Comparison of ENCODE assay signal across 8 cellular contexts in the genomic region with DNA sequence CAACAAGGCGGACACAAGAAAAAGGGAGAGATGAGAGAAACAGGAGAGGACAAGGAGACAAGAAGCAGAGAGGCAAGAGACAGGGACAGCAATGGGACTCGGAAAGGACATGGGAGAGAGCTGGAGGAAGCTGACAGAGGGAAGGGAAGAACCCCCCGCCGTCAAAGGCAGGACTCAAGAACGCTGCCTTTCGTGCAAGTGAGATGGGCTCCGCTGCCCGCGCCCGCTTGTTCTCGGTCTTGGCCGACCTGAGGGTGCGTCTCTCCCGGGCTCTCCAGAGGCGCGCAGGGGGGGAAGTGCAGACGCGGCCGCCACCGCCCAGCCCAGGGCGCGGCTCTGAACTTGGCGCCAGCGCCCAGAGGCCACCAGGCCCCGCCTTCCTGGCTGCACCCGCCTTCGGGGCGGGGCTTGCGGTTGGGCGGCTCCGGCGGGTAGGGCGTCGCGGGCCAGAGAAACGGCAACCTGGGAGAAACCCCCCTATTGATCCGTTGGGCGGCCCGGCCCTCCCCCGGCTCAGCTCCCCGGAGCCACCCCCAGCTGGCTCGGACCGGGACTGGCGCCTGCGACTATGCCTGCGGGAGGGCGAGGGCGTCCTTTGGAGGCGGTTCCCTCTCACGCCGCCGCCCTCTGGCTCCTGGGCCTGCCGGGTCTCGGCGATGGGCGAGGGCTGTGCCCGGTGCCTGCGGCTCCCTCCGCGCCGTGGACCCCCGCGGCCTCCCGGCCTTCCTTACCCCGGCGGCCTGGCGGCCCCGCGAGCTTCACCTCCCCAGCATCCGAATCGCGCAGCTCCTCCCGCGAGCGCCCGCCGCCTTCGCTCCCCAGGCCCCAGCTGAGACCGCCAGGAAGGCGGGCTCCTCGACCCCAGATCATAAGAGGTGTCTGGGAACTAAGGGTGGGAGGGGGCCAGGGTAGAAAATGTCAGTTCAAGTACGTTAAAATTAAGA. TPM values are rescaled to one million over a fixed set of nuclear protein-coding genes. Genes with fewer than 3 reads are reported as not detected.
A peak's percentile ranks its signal among the peaks of the same experiment; 100 is the strongest.
DNase-seq lines count a peak whose midpoint lies in the region; ATAC-seq and TF ChIP-seq lines count a peak whose summit lies in the region.

No MANE protein-coding gene starts in this region.

- ATAC-seq in GM21381 (IDR thresholded peaks at IDR 0.05; ENCODE audit: unreplicated experiment): peak; percentile 94

- DNase-seq in Caki2 (ENCODE audit: low read depth) (peak; percentile 89), HT1080 (ENCODE audit: low read depth) (peak; percentile 62), RPMI7951 (ENCODE audit: low read depth) (peak; percentile 71), fibroblast of the aortic adventitia (ENCODE audit: low read depth) (peak; percentile 64), nephron progenitor cell (peak; percentile 84), stomach (peak; percentile 90)
- peak; percentile 83 for DNase-seq in activated T-helper 2 cell treated with anti-CD3 and anti-CD28 coated beads, Interferon-gamma antibody, Interleukin-2, Interleukin-4, amounts not matched to agents 10 μg/mL and 5 μg/mL and 100 μg/mL, durations not matched to agents 14 hours and 24 hours and 36 hours (ENCODE audit: low spot score)

- no peak for TF ChIP-seq EP300 in stomach (IDR thresholded peaks at IDR 0.05)

- H3K36me3 Mint-ChIP-seq in activated T-helper 2 cell treated with anti-CD3 and anti-CD28 coated beads, Interferon-gamma antibody, Interleukin-2, Interleukin-4, amounts not matched to agents 10 μg/mL and 5 μg/mL and 100 μg/mL, durations not matched to agents 14 hours and 24 hours and 36 hours (ENCODE audit: low read depth): no peaks in the 10 kb centered on the region
- H3K36me3 Mint-ChIP-seq in nephron progenitor cell (ENCODE audit: low read depth): no peaks in the 10 kb centered on the region

- intact Hi-C loops in activated T-helper 2 cell treated with anti-CD3 and anti-CD28 coated beads, Interferon-gamma antibody, Interleukin-2, Interleukin-4, amounts not matched to agents 10 μg/mL and 5 μg/mL and 100 μg/mL, durations not matched to agents 14 hours and 24 hours and 36 hours (cut with micrococcal nuclease): loop anchor here (1.0 to 2.0 kb wide), 2 partner anchors 16 to 1096 kb away; no protein-coding TSS in a partner anchor
- intact Hi-C loops in stomach (cut with DNase I; ENCODE audit: low total_unique reads): loop anchor here (5.0 kb wide), 1 partner anchor 1098 kb away; a partner anchor contains a TSS

- H3K36me3 ChIP-seq in stomach: no peaks in the 10 kb centered on the region

- no peaks in the 10 kb centered on the region for H3K9me3 ChIP-seq in stomach

- TF ChIP-seq POLR2A in stomach (IDR thresholded peaks at IDR 0.05): no peak

- H3K27me3 ChIP-seq in stomach: peaks cover 0 to 7% (median 0%) of the 10 kb centered on the region in 3 donors

- WGBS in stomach, 5 donors: 1 to 2% (median 2%) methylated on average over 42 to 82 of the region's 82 CpGs

- H3K9me3 Mint-ChIP-seq in activated T-helper 2 cell treated with anti-CD3 and anti-CD28 coated beads, Interferon-gamma antibody, Interleukin-2, Interleukin-4, amounts not matched to agents 10 μg/mL and 5 μg/mL and 100 μg/mL, durations not matched to agents 14 hours and 24 hours and 36 hours: no peaks in the 10 kb centered on the region
- H3K9me3 Mint-ChIP-seq in nephron progenitor cell: no peaks in the 10 kb centered on the region

- peak overlapping the region; percentile 67 for H3K27ac Mint-ChIP-seq in activated T-helper 2 cell treated with anti-CD3 and anti-CD28 coated beads, Interferon-gamma antibody, Interleukin-2, Interleukin-4, amounts not matched to agents 10 μg/mL and 5 μg/mL and 100 μg/mL, durations not matched to agents 14 hours and 24 hours and 36 hours
- H3K27ac Mint-ChIP-seq in nephron progenitor cell: no peak overlapping the region

- in situ Hi-C loops in Caki2 (cut with HindIII; ENCODE audit: low pct_unique_long_range_greater_than_20kb, low sequenced_read_pairs): no loop called here

- peak overlapping the region; percentile 88 for H3K4me3 Mint-ChIP-seq in activated T-helper 2 cell treated with anti-CD3 and anti-CD28 coated beads, Interferon-gamma antibody, Interleukin-2, Interleukin-4, amounts not matched to agents 10 μg/mL and 5 μg/mL and 100 μg/mL, durations not matched to agents 14 hours and 24 hours and 36 hours (ENCODE audit: low read depth)
- H3K4me3 Mint-ChIP-seq in nephron progenitor cell: peak overlapping the region; percentile 83

- H3K4me1 Mint-ChIP-seq in activated T-helper 2 cell treated with anti-CD3 and anti-CD28 coated beads, Interferon-gamma antibody, Interleukin-2, Interleukin-4, amounts not matched to agents 10 μg/mL and 5 μg/mL and 100 μg/mL, durations not matched to agents 14 hours and 24 hours and 36 hours (ENCODE audit: low read depth): peaks cover 22% of the 10 kb centered on the region
- peaks cover 9% of the 10 kb centered on the region for H3K4me1 Mint-ChIP-seq in nephron progenitor cell

- H3K27me3 Mint-ChIP-seq in activated T-helper 2 cell treated with anti-CD3 and anti-CD28 coated beads, Interferon-gamma antibody, Interleukin-2, Interleukin-4, amounts not matched to agents 10 μg/mL and 5 μg/mL and 100 μg/mL, durations not matched to agents 14 hours and 24 hours and 36 hours (ENCODE audit: low read depth): peaks cover 25% of the 10 kb centered on the region
- H3K27me3 Mint-ChIP-seq in nephron progenitor cell (ENCODE audit: low read depth, poor library complexity): peaks cover 92% of the 10 kb centered on the region

- H3K4me3 ChIP-seq in fibroblast of the aortic adventitia (ENCODE audit: low read depth, low read length) (peak overlapping the region; percentile 69), stomach (peak overlapping the region; percentile 62 to 71 (median 66))

- TF ChIP-seq CTCF in fibroblast of the aortic adventitia (IDR thresholded peaks at IDR 0.05; ENCODE audit: insufficient read depth, low read length): no peak
- TF ChIP-seq CTCF in nephron progenitor cell (IDR thresholded peaks at IDR 0.05): no peak
- no peak for TF ChIP-seq CTCF in stomach (IDR thresholded peaks at IDR 0.05)

- peaks cover 9 to 35% (median 30%) of the 10 kb centered on the region in 4 donors for H3K4me1 ChIP-seq in stomach

- H3K27ac ChIP-seq in stomach: peak overlapping the region; percentile 73 to 87 (median 85)

RNA-seq across cellular contexts. Expression of a gene that starts 2.2 kb away (rescaled TPM):
- not detected in 2 replicates for total RNA-seq in Caki2 (2014; rRNA removed; shearing (Covaris generic); ENCODE audit: low replicate concordance)
- 0.63 TPM in 1 of 2 replicates, not detected in the other for total RNA-seq in HT1080 (2014; rRNA removed; shearing (Covaris generic))
- 0.02 and 0.03 TPM in 2 replicates for polyA plus RNA-seq in HT1080 (2015; cell fraction: cytosol; rRNA removed)
- polyA plus RNA-seq in HT1080 (2015; cell fraction: nucleus; rRNA removed): 0.17 and 2.3 TPM in 2 replicates
- total RNA-seq in RPMI7951 (2014; rRNA removed; shearing (Covaris generic)): not detected in 2 replicates
- not detected in 2 replicates for total RNA-seq in activated T-helper 2 cell treated with anti-CD3 and anti-CD28 coated beads, Interferon-gamma antibody, Interleukin-2, Interleukin-4, amounts not matched to agents 10 μg/mL and 5 μg/mL and 100 μg/mL, durations not matched to agents 14 hours and 24 hours and 36 hours
- total RNA-seq in fibroblast of the aortic adventitia (ENCODE audit: low replicate concordance) (not detected in 2 replicates), stomach (not detected)
- polyA plus RNA-seq in stomach: not detected

Comparison
In these comparisons a context has a peak if more than half of its experiments do, and no peak if none do; other contexts are left out.
1. Peak in every context shown above with its lines: DNase-seq, ATAC-seq, H3K4me3 ChIP-seq and H3K27ac ChIP-seq.